34 cellular contexts compared by ENCODE assay signal in genomic region chr9:123606141-123606540, GRCh38.
A peak's percentile ranks its signal among the peaks of the same experiment; 100 is the strongest.
DNase-seq lines count a peak whose midpoint lies in the region; ATAC-seq, FAIRE-seq and TF ChIP-seq lines count a peak whose summit lies in the region.
"Had no signal": no experiment of that assay in that cellular context is flagged by ENCODE, and none has a peak within 500 bp of the region (broad histone marks: within the 10 kb centered on the region; RNA-seq: fewer than 3 reads in every experiment).

No MANE protein-coding gene starts in this region.

- H3K9me1 ChIP-seq in K562 (ENCODE audit: control insufficient read depth, insufficient read depth, low read length): no peaks in the 10 kb centered on the region

- in situ Hi-C loops in K562 (cut with MboI): no loop called here

- H3K4me1 ChIP-seq in K562 (replicated peaks in 1 of 2; ENCODE audit: control insufficient read depth in 2 of 2, insufficient read depth in 2 of 2, low read length in 2 of 2) (peaks cover 0 to 5% of the 10 kb centered on the region in 2 experiments; a peak in 1 of 5 replicates), thyroid gland (peaks cover 14 to 29% of the 10 kb centered on the region in 2 donors)
- H3K4me1 ChIP-seq: A549; BLaER1; BLaER1 treated with 17β-estradiol and CSF1 and Interleukin-3, amounts not matched to agents 10 nM and 100 nM; Caco-2 had no signal

- H3K4me2 ChIP-seq in K562 (ENCODE audit: insufficient read depth, low read length): no peak overlapping the region
- H3K4me2 ChIP-seq: A549; BLaER1; BLaER1 treated with 17β-estradiol and CSF1 and Interleukin-3, amounts not matched to agents 10 nM and 100 nM had no signal

- H3K4me1 Mint-ChIP-seq in stimulated activated memory B cell treated with anti-CD40 and anti-IgM and Interleukin-4, amounts not matched to agents 10 μg/mL and 1 μg/mL and 100 μg/mL, for 72 hours: peaks cover 47% of the 10 kb centered on the region
- H3K4me1 Mint-ChIP-seq: CD14-positive monocyte; CD4-positive, alpha-beta memory T cell; CD4-positive, CD25-positive, alpha-beta regulatory T cell; CD8-positive, alpha-beta memory T cell had no signal

- no peaks in the 10 kb centered on the region for H3K79me2 ChIP-seq in K562 (ENCODE audit: control insufficient read depth, insufficient read depth, low read length)

- H3K27ac ChIP-seq in K562 (ENCODE audit: extremely low read depth, low read depth, low read length) (no peak overlapping the region), thyroid gland (peak overlapping the region; percentile 54 to 65 (median 65))
- H3K27ac ChIP-seq: 22Rv1; A549; BLaER1; BLaER1 treated with 17β-estradiol and CSF1 and Interleukin-3, amounts not matched to agents 10 nM and 100 nM; C4-2B had no signal

- CTCF ChIA-PET in K562 (lab: Yijun Ruan, JAX; ENCODE audit: low intra/inter-chr PET ratio): no interaction called here

- ATAC-seq in K562 (no peak), HG03442 (IDR thresholded peaks at IDR 0.05; ENCODE audit: unreplicated experiment) (no peak)
- ATAC-seq in stimulated activated memory B cell treated with anti-CD40 and anti-IgM and Interleukin-4, amounts not matched to agents 10 μg/mL and 1 μg/mL and 100 μg/mL, for 72 hours: no peak
- ATAC-seq: A549; CD8-positive, alpha-beta T cell had no signal

- H3K27ac Mint-ChIP-seq in stimulated activated memory B cell treated with anti-CD40 and anti-IgM and Interleukin-4, amounts not matched to agents 10 μg/mL and 1 μg/mL and 100 μg/mL, for 72 hours: peak overlapping the region; percentile 77
- H3K27ac Mint-ChIP-seq: CD14-positive monocyte; CD4-positive, alpha-beta memory T cell; CD4-positive, alpha-beta T cell; CD4-positive, CD25-positive, alpha-beta regulatory T cell; CD8-positive, alpha-beta memory T cell; CD8-positive, alpha-beta T cell had no signal

- H3K9me3 Mint-ChIP-seq in stimulated activated memory B cell treated with anti-CD40 and anti-IgM and Interleukin-4, amounts not matched to agents 10 μg/mL and 1 μg/mL and 100 μg/mL, for 72 hours: no peaks in the 10 kb centered on the region
- H3K9me3 Mint-ChIP-seq: CD14-positive monocyte; CD4-positive, alpha-beta memory T cell; CD4-positive, alpha-beta T cell; CD4-positive, CD25-positive, alpha-beta regulatory T cell; CD8-positive, alpha-beta memory T cell; CD8-positive, alpha-beta T cell had no signal

- WGBS in K562 (ENCODE audit: insufficient coverage, low coverage, missing lambda C conversion rate): 62% methylated on average over 5 of the region's 5 CpGs
- WGBS in thyroid gland, 2 donors: 43 to 48% methylated on average over 5 of the region's 5 CpGs

- H3K36me3 ChIP-seq in K562 (ENCODE audit: control insufficient read depth, insufficient read depth, low read length) (no peaks in the 10 kb centered on the region; the same call in 1 of the 3 replicates), thyroid gland (no peaks in the 10 kb centered on the region)
- H3K36me3 ChIP-seq: BE2C had no signal

- intact Hi-C loops in K562 (cut with micrococcal nuclease) (no loop called here), thyroid gland (cut with DNase I) (no loop called here)

- TF ChIP-seq POLR2A in K562 (conservative IDR thresholded peaks at IDR 0.05): no peak
- no peak for TF ChIP-seq POLR2A in thyroid gland (IDR thresholded peaks at IDR 0.05)

- no peak for TF ChIP-seq RAD21 in K562 (CRISPR knock-in tag; conservative IDR thresholded peaks at IDR 0.05 in 1 of 2, IDR thresholded peaks at IDR 0.05 in 1 of 2)

- no peak overlapping the region for H3K4me3 Mint-ChIP-seq in stimulated activated memory B cell treated with anti-CD40 and anti-IgM and Interleukin-4, amounts not matched to agents 10 μg/mL and 1 μg/mL and 100 μg/mL, for 72 hours
- H3K4me3 Mint-ChIP-seq: B cell; CD14-positive monocyte; CD4-positive, alpha-beta memory T cell; CD4-positive, alpha-beta T cell; CD8-positive, alpha-beta memory T cell; CD8-positive, alpha-beta T cell had no signal

- H3K9ac ChIP-seq in K562 (ENCODE audit: insufficient read depth in 1 of 2, low read depth in 2 of 2, low read length in 2 of 2): no peak overlapping the region
- H3K9ac ChIP-seq: BLaER1; BLaER1 treated with 17β-estradiol and CSF1 and Interleukin-3, amounts not matched to agents 10 nM and 100 nM had no signal

- no peak for TF ChIP-seq CTCF in K562 (IDR thresholded peaks at IDR 0.05 in 2 of 3, conservative IDR thresholded peaks at IDR 0.05 in 1 of 3; ENCODE audit: insufficient read depth in 2 of 3, low read depth in 1 of 3, low read length in 3 of 3)
- TF ChIP-seq CTCF in thyroid gland (IDR thresholded peaks at IDR 0.05): no peak

- no peaks in the 10 kb centered on the region for H4K20me1 ChIP-seq in K562 (replicated peaks; ENCODE audit: control insufficient read depth, insufficient read depth, low read length)
- H4K20me1 ChIP-seq: BLaER1 had no signal

- no peak overlapping the region for H2AFZ ChIP-seq in K562 (ENCODE audit: low read depth, low read length)

- H3K27me3 ChIP-seq in K562 (ENCODE audit: control insufficient read depth in 2 of 2, insufficient read depth in 2 of 2, low read length in 2 of 2) (no peaks in the 10 kb centered on the region), thyroid gland (no peaks in the 10 kb centered on the region)
- H3K27me3 ChIP-seq: BE2C; BLaER1; BLaER1 treated with 17β-estradiol and CSF1 and Interleukin-3, amounts not matched to agents 10 nM and 100 nM had no signal

- no peak for DNase-seq in K562 (ENCODE audit: extremely low read depth in 1 of 4, low spot score in 3 of 4)
- DNase-seq in thyroid gland: peak; percentile 74 to 76
- no peak for DNase-seq in NCI-H1417 (lab: John Stamatoyannopoulos, UW)
- DNase-seq in DMS153 (lab: John Stamatoyannopoulos, UW): no peak
- DNase-seq: 8988T; ACHN; AML-193; BE2C; C1 segment of cervical spinal cord; Caco-2; Calu3; CD4-positive, alpha-beta memory T cell; CD4-positive, alpha-beta T cell; CD4-positive, CD25-positive, alpha-beta regulatory T cell; CD8-positive, alpha-beta memory T cell; CD8-positive, alpha-beta T cell; COR-L47; DMS 273 treated with DMSO at 0.1 percent for 48 hours; DMS53; DMS79; DMS79 treated with DMSO at 0.1 percent for 48 hours; DND-41; EL had no signal

- H3K4me3 ChIP-seq in K562: no peak overlapping the region
- H3K4me3 ChIP-seq in thyroid gland (replicated peaks in 1 of 3): no peak overlapping the region
- H3K4me3 ChIP-seq: A549; BLaER1; BLaER1 treated with 17β-estradiol and CSF1 and Interleukin-3, amounts not matched to agents 10 nM and 100 nM had no signal

- BruUV-seq in K562 (replicated peaks; lab: Mats Ljungman, UMichigan): no TSS peak

- H3K36me3 Mint-ChIP-seq in stimulated activated memory B cell treated with anti-CD40 and anti-IgM and Interleukin-4, amounts not matched to agents 10 μg/mL and 1 μg/mL and 100 μg/mL, for 72 hours: peaks cover 16% of the 10 kb centered on the region

- H3K9me3 ChIP-seq in K562 (replicated peaks; ENCODE audit: control insufficient read depth, insufficient read depth, low read depth, low read length) (no peaks in the 10 kb centered on the region), thyroid gland (no peaks in the 10 kb centered on the region)
- H3K9me3 ChIP-seq: A549; BE2C; BLaER1; BLaER1 treated with 17β-estradiol and CSF1 and Interleukin-3, amounts not matched to agents 10 nM and 100 nM; Caco-2 had no signal

- FAIRE-seq in K562 (lab: Jason Lieb, UNC): no peak
- FAIRE-seq: A204.1, A549, D721Med had no signal

- no peaks in the 10 kb centered on the region for H3K27me3 Mint-ChIP-seq in stimulated activated memory B cell treated with anti-CD40 and anti-IgM and Interleukin-4, amounts not matched to agents 10 μg/mL and 1 μg/mL and 100 μg/mL, for 72 hours
- H3K27me3 Mint-ChIP-seq: B cell; CD4-positive, alpha-beta memory T cell; CD4-positive, alpha-beta T cell; CD4-positive, CD25-positive, alpha-beta regulatory T cell; CD8-positive, alpha-beta memory T cell had no signal

- no peak for TF ChIP-seq EP300 in K562 (IDR thresholded peaks at IDR 0.05; ENCODE audit: low read length)

- POLR2A ChIA-PET in K562 (lab: Yijun Ruan, JAX): interaction anchor here (0.6 to 1.7 kb wide), 6 partner anchors 9 to 612 kb away, joined by 3 to 4 read pairs (median 3); no protein-coding TSS in a partner anchor

TF ChIP-seq in K562, 482 proteins besides CTCF, POLR2A, EP300 and RAD21:
- peak; percentile 31; the same call in 1 of the 2 replicates for TF ChIP-seq PKNOX1 (IDR thresholded peaks at IDR 0.05)
- TF ChIP-seq PHB2 (IDR thresholded peaks at IDR 0.05; ENCODE audit: low read depth): no peak

Comparison
In these comparisons a context has a peak if more than half of its experiments do, and no peak if none do; other contexts are left out.
1. DNase-seq: peak in thyroid gland (2 of 2); none in K562 (0 of 4), NCI-H1417 (0 of 3) and DMS153 (single experiment).